ENCODE assay signal across 1 cellular context in the genomic region with DNA sequence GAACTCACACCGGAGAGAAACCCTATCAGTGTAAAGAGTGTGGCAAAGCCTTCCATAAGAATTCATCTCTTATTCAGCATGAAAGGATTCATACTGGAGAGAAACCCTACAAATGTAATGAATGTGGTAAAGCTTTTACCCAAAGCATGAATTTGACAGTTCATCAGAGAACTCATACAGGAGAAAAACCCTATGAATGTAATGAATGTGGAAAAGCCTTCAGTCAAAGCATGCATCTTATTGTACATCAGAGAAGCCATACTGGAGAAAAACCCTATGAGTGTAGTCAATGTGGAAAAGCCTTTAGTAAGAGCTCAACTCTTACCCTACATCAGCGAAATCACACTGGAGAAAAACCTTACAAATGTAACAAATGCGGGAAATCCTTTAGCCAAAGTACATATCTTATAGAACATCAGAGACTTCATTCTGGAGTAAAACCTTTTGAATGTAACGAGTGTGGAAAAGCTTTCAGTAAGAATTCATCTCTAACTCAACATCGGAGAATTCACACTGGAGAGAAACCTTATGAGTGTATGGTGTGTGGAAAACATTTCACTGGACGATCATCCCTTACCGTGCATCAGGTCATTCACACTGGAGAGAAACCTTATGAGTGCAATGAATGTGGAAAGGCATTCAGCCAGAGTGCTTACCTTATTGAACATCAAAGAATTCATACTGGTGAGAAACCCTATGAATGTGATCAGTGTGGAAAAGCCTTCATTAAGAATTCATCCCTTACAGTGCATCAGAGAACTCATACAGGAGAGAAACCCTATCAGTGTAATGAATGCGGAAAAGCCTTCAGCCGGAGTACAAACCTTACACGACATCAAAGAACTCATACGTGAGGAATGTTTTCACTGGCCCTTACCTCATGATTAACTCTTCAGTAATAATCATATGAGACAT.
A peak's percentile ranks its signal among the peaks of the same experiment; 100 is the strongest.
TF ChIP-seq lines count a peak whose summit lies in the region.

No MANE protein-coding gene starts in this region.

TF ChIP-seq in HEK293, 187 proteins besides CTCF, POLR2A, EP300 and RAD21 (continued from another document):
- peak; percentile 70; the same call in 1 of the 2 replicates for TF ChIP-seq TRIM28 (IDR thresholded peaks at IDR 0.05; ENCODE audit: borderline replicate concordance, low read length)
- no peak for TF ChIP-seq ZFP37 (tag by site-specific recombination; IDR thresholded peaks at IDR 0.05)
- no peak for TF ChIP-seq ZNF223 (tag by site-specific recombination; IDR thresholded peaks at IDR 0.05)
- TF ChIP-seq ZNF433 (tag by site-specific recombination; IDR thresholded peaks at IDR 0.05; ENCODE audit: low read depth), result no peak
- no peak for TF ChIP-seq ZNF132 (tag by site-specific recombination; IDR thresholded peaks at IDR 0.05; ENCODE audit: borderline replicate concordance)
- TF ChIP-seq SETDB1 (IDR thresholded peaks at IDR 0.05; ENCODE audit: insufficient read length, low read length), result peak; percentile 97
